12 cellular contexts compared by ENCODE assay signal in genomic region chr11:75330279-75330678, GRCh38. TPM values are rescaled to one million over a fixed set of nuclear protein-coding genes. Genes with fewer than 3 reads are reported as not detected.
DNase-seq lines count a peak whose midpoint lies in the region; ATAC-seq, FAIRE-seq and TF ChIP-seq lines count a peak whose summit lies in the region.
"Had no signal": no experiment of that assay in that cellular context is flagged by ENCODE, and none has a peak within 500 bp of the region (broad histone marks: within the 10 kb centered on the region; RNA-seq: fewer than 3 reads in every experiment).

No MANE protein-coding gene starts in this region.

- peak overlapping the region in 1 of 2 experiments; percentile 12; a peak in 1 of 4 replicates for H3K4me3 ChIP-seq in Panc1 (ENCODE audit: low read depth in 2 of 2, low read length in 2 of 2)
- no peak overlapping the region for H3K4me3 ChIP-seq in fibroblast of lung (replicated peaks in 1 of 4; ENCODE audit: control extremely low read depth in 1 of 4, insufficient read depth in 1 of 4, low read depth in 3 of 4, low read length in 4 of 4)
- H3K4me3 ChIP-seq in small intestine (ENCODE audit: low read depth in 1 of 2, low read length in 2 of 2) = no peak overlapping the region
- no peak overlapping the region for H3K4me3 ChIP-seq in Karpas-422 (ENCODE audit: low read length)
- H3K4me3 ChIP-seq: adrenal gland, skin epidermis had no signal

- H3K36me3 ChIP-seq in Panc1 (ENCODE audit: control insufficient read depth, insufficient read depth, low read length) (no peaks in the 10 kb centered on the region), fibroblast of lung (ENCODE audit: control insufficient read depth, insufficient read depth, low read length) (no peaks in the 10 kb centered on the region), small intestine (ENCODE audit: control insufficient read depth in 2 of 2, insufficient read depth in 2 of 2, low read length in 2 of 2) (no peaks in the 10 kb centered on the region), Karpas-422 (ENCODE audit: insufficient read depth, low read length) (no peaks in the 10 kb centered on the region)
- H3K36me3 ChIP-seq: adrenal gland had no signal

- peak overlapping the region; percentile 93 for H3K27ac Mint-ChIP-seq in activated CD4-positive, alpha-beta T cell treated with anti-CD3 and anti-CD28 coated beads, Interleukin-2, amount 10 ng/mL, durations not matched to agents 7 days and 5 days

- H3K4me2 ChIP-seq in fibroblast of lung (ENCODE audit: extremely low read depth, insufficient read depth, low read length) (peak overlapping the region; percentile 25), Karpas-422 (ENCODE audit: low read depth, low read length, poor library complexity, severe bottlenecking) (no peak overlapping the region)

- in situ Hi-C loops in Panc1 (cut with HindIII; ENCODE audit: low pct_unique_long_range_greater_than_20kb, low sequenced_read_pairs) = no loop called here

- 7 to 32% (median 19%) methylated on average over 1 of the region's 1 CpG for WGBS in small intestine, 3 donors

- peaks cover 17% of the 10 kb centered on the region for H3K36me3 Mint-ChIP-seq in activated CD4-positive, alpha-beta T cell treated with anti-CD3 and anti-CD28 coated beads, Interleukin-2, amount 10 ng/mL, durations not matched to agents 7 days and 5 days (ENCODE audit: low read depth)

- no peaks in the 10 kb centered on the region for H3K9me2 ChIP-seq in Karpas-422 (replicated peaks; ENCODE audit: insufficient read depth, low read length)

- TF ChIP-seq CTCF in Panc1 (IDR thresholded peaks at IDR 0.05) (no peak), fibroblast of lung (conservative IDR thresholded peaks at IDR 0.05 in 1 of 2, IDR thresholded peaks at IDR 0.05 in 1 of 2; ENCODE audit: low read depth in 1 of 2, low read length in 2 of 2) (no peak)

- no peak for FAIRE-seq in small intestine (lab: Jason Lieb, UNC)
- FAIRE-seq: TTC549 had no signal

- no peak for ATAC-seq in Panc1
- ATAC-seq in stimulated activated naive CD8-positive, alpha-beta T cell treated with anti-CD3 and anti-CD28 coated beads, Interleukin-15, Interleukin-2, amounts not matched to agents 100 U/mL and 50 U/mL, for 24 hours = no peak

- H3K9me3 ChIP-seq in Panc1 (ENCODE audit: control insufficient read depth, insufficient read depth, low read depth, low read length) = no peaks in the 10 kb centered on the region
- no peaks in the 10 kb centered on the region for H3K9me3 ChIP-seq in fibroblast of lung (ENCODE audit: control insufficient read depth, insufficient read depth, low read depth, low read length)
- no peaks in the 10 kb centered on the region for H3K9me3 ChIP-seq in small intestine (ENCODE audit: control insufficient read depth, low read depth)
- no peaks in the 10 kb centered on the region for H3K9me3 ChIP-seq in Karpas-422 (ENCODE audit: low read length)
- H3K9me3 ChIP-seq: adrenal gland had no signal

- H3K4me3 Mint-ChIP-seq in activated CD4-positive, alpha-beta T cell treated with anti-CD3 and anti-CD28 coated beads, Interleukin-2, amount 10 ng/mL, durations not matched to agents 7 days and 5 days = no peak overlapping the region

- CTCF ChIA-PET in activated CD4-positive, alpha-beta T cell treated with anti-CD3 and anti-CD28 coated beads, Interleukin-2, amount 10 ng/mL, durations not matched to agents 7 days and 5 days (lab: Charles Lee) = interaction anchor here (0.6 to 4.5 kb wide), 6 partner anchors 11 to 59 kb away, joined by 3 to 31 read pairs (median 4); no protein-coding TSS in a partner anchor
- CTCF ChIA-PET in Panc1 (lab: Charles Lee) = interaction anchor here (0.6 to 2.4 kb wide), 9 partner anchors 10 to 72 kb away, joined by 3 to 15 read pairs (median 4); no protein-coding TSS in a partner anchor

- H4K20me1 ChIP-seq in fibroblast of lung (ENCODE audit: control insufficient read depth, extremely low read depth, insufficient read depth, low read length) (no peaks in the 10 kb centered on the region), Karpas-422 (ENCODE audit: insufficient read depth, low read depth, low read length) (no peaks in the 10 kb centered on the region)

- intact Hi-C loops in Panc1 (cut with micrococcal nuclease; ENCODE audit: unreplicated experiment) = no loop called here

- no peak for DNase-seq in activated CD4-positive, alpha-beta T cell treated with anti-CD3 and anti-CD28 coated beads, Interleukin-2, amount 10 ng/mL, durations not matched to agents 7 days and 5 days
- DNase-seq in activated CD4-positive, alpha-beta T cell treated with anti-CD3 and anti-CD28 coated beads, Interleukin-2, amount 50 U/mL, for 1 hour = no peak
- DNase-seq in Panc1 (ENCODE audit: low read depth, low spot score) = no peak
- DNase-seq in fibroblast of lung (ENCODE audit: low read depth in 2 of 2) = peak in 1 of 2 donors; percentile 91
- DNase-seq in small intestine = peak; percentile 96
- no peak for DNase-seq in NK-92 treated with Interleukin-12 subunit alpha and Interleukin-12 subunit beta, amount 100 ng/mL, for 24 hours (lab: John Stamatoyannopoulos, UW)
- DNase-seq in stimulated activated naive CD8-positive, alpha-beta T cell treated with anti-CD3 and anti-CD28 coated beads, Interleukin-15, Interleukin-2, amounts not matched to agents 100 U/mL and 50 U/mL, for 24 hours = no peak
- no peak for DNase-seq in Karpas-422
- DNase-seq: adrenal gland, mammary epithelial cell had no signal

- peak overlapping the region; percentile 96 for H3K27ac ChIP-seq in Panc1 (ENCODE audit: low read length)
- no peak overlapping the region for H3K27ac ChIP-seq in fibroblast of lung (ENCODE audit: insufficient read depth, low read length)
- peak overlapping the region; percentile 57 to 95 for H3K27ac ChIP-seq in small intestine (ENCODE audit: low read depth in 1 of 2, low read length in 1 of 2)
- H3K27ac ChIP-seq in Karpas-422 (ENCODE audit: low read length) = no peak overlapping the region

- POLR2A ChIA-PET in activated CD4-positive, alpha-beta T cell treated with anti-CD3 and anti-CD28 coated beads, Interleukin-2, amount 10 ng/mL, durations not matched to agents 7 days and 5 days (lab: Charles Lee) = no interaction called here
- POLR2A ChIA-PET in Panc1 (lab: Charles Lee) = interaction anchor here (0.7 to 1.0 kb wide), 2 partner anchors 8 to 203 kb away, joined by 3 to 6 read pairs; no protein-coding TSS in a partner anchor

- no peaks in the 10 kb centered on the region for H3K27me3 Mint-ChIP-seq in activated CD4-positive, alpha-beta T cell treated with anti-CD3 and anti-CD28 coated beads, Interleukin-2, amount 10 ng/mL, durations not matched to agents 7 days and 5 days

- H3K9ac ChIP-seq in fibroblast of lung (ENCODE audit: insufficient read depth, low read length) (no peak overlapping the region), Karpas-422 (ENCODE audit: low read length) (no peak overlapping the region)

- BruUV-seq in Panc1 (replicated peaks; lab: Mats Ljungman, UMichigan) = no TSS peak

- H3K79me2 ChIP-seq in fibroblast of lung (ENCODE audit: control insufficient read depth, insufficient read depth, low read length) = no peaks in the 10 kb centered on the region
- H3K79me2 ChIP-seq in Karpas-422 (ENCODE audit: low read length) = no peaks in the 10 kb centered on the region

- H3K4me1 ChIP-seq in Panc1 (ENCODE audit: control insufficient read depth, insufficient read depth, low read length) (peaks cover 83% of the 10 kb centered on the region), fibroblast of lung (ENCODE audit: control insufficient read depth, extremely low read depth, insufficient read depth, low read length) (peaks cover 25% of the 10 kb centered on the region), small intestine (ENCODE audit: control insufficient read depth in 2 of 2, insufficient read depth in 1 of 2, low read depth in 1 of 2, low read length in 1 of 2) (peaks cover 5 to 16% of the 10 kb centered on the region in 2 donors), Karpas-422 (ENCODE audit: low read length) (no peaks in the 10 kb centered on the region)

- peaks cover 7% of the 10 kb centered on the region for H3K9me3 Mint-ChIP-seq in activated CD4-positive, alpha-beta T cell treated with anti-CD3 and anti-CD28 coated beads, Interleukin-2, amount 10 ng/mL, durations not matched to agents 7 days and 5 days

- peaks cover 57% of the 10 kb centered on the region for H3K4me1 Mint-ChIP-seq in activated CD4-positive, alpha-beta T cell treated with anti-CD3 and anti-CD28 coated beads, Interleukin-2, amount 10 ng/mL, durations not matched to agents 7 days and 5 days

- H3K27me3 ChIP-seq in Panc1 (ENCODE audit: control insufficient read depth, insufficient read depth, low read length) = no peaks in the 10 kb centered on the region
- no peaks in the 10 kb centered on the region for H3K27me3 ChIP-seq in fibroblast of lung (ENCODE audit: control insufficient read depth, insufficient read depth, low read length)
- H3K27me3 ChIP-seq in small intestine (ENCODE audit: control insufficient read depth in 2 of 2, insufficient read depth in 2 of 2, low read length in 2 of 2) = no peaks in the 10 kb centered on the region
- H3K27me3 ChIP-seq in Karpas-422 (ENCODE audit: low read length) = no peaks in the 10 kb centered on the region
- H3K27me3 ChIP-seq: adrenal gland had no signal

- no peak overlapping the region for H2AFZ ChIP-seq in fibroblast of lung (ENCODE audit: low read length)
- no peak overlapping the region for H2AFZ ChIP-seq in Karpas-422 (ENCODE audit: low read length)

RNA-seq across cellular contexts. Expression of gene ARRB1, which starts 21.2 kb away (rescaled TPM):
- 10 to 100 TPM; 24.3 to 29.5 TPM for total RNA-seq in activated CD4-positive, alpha-beta T cell treated with anti-CD3 and anti-CD28 coated beads, Interleukin-2, amount 10 ng/mL, durations not matched to agents 7 days and 5 days
- total RNA-seq in Panc1 (2021; ENCODE audit: unreplicated experiment) = 219 TPM
- 236 TPM for polyA plus RNA-seq in Panc1 (2012; ENCODE audit: insufficient read length)
- total RNA-seq in fibroblast of lung = 4.3 and 6.2 TPM in 2 replicates
- polyA plus RNA-seq in fibroblast of lung = 9.8 and 18.9 TPM in 2 replicates
- polyA plus RNA-seq in fibroblast of lung (2012) = 7.1 and 16.6 TPM in 2 replicates
- polyA minus RNA-seq in fibroblast of lung (ENCODE audit: low replicate concordance) = 29.2 and 42.7 TPM in 2 replicates
- 10 to 100 TPM; 20.0 to 41.5 (median 28.2) TPM for polyA plus RNA-seq in small intestine
- total RNA-seq in Karpas-422 (2014; rRNA removed; shearing (Covaris generic); ENCODE audit: low replicate concordance) = not detected in 2 replicates

Comparison
In these comparisons a context has a peak if more than half of its experiments do, and no peak if none do; other contexts are left out.
1. H3K27ac ChIP-seq: peak in Panc1 (single experiment) and small intestine (2 of 2); none in fibroblast of lung (single experiment) and Karpas-422 (single experiment).